8 cellular contexts compared by ENCODE assay signal in genomic region chr19:58519355-58520256, GRCh38. TPM values are rescaled to one million over a fixed set of nuclear protein-coding genes. Genes with fewer than 3 reads are reported as not detected.
DNase-seq lines count a peak whose midpoint lies in the region; ATAC-seq and TF ChIP-seq lines count a peak whose summit lies in the region.

Gene ZBTB45, minus strand, starts transcription at chr19:58519810. Its CDS starts 2,137 bp downstream, at chr19:58517673.

- CTCF ChIA-PET in CD4-positive, alpha-beta memory T cell (lab: Charles Lee; ENCODE audit: partially characterized antibody) = interaction anchor here (0.7 to 13.8 kb wide), 30 partner anchors 8 to 603 kb away, joined by 3 to 260 read pairs (median 4); partner anchors contain the start of genes CHMP2A, MZF1, SLC27A5 and TRIM28
- CTCF ChIA-PET in activated CD4-positive, alpha-beta memory T cell treated with anti-CD3 and anti-CD28 coated beads for 36 hours (lab: Charles Lee) = interaction anchor here (0.6 to 4.8 kb wide), 35 partner anchors 9 to 533 kb away, joined by 3 to 65 read pairs (median 6); partner anchors contain the start of genes CHMP2A, ERVK3-1, SLC27A5 and TRIM28

- H3K36me3 ChIP-seq in CD4-positive, alpha-beta memory T cell (ENCODE audit: insufficient read depth, low read length) = peaks cover 13% of the 10 kb centered on the region
- H3K36me3 ChIP-seq in duodenal mucosa (ENCODE audit: control insufficient read depth in 1 of 2, insufficient read depth in 2 of 2, low read length in 2 of 2) = peaks cover 8 to 19% of the 10 kb centered on the region in 2 donors

- H3K9ac ChIP-seq in duodenal mucosa (ENCODE audit: low read depth in 1 of 2, low read length in 2 of 2) = peak within 1 kb of the TSS; percentile 90 to 92

- no peak for TF ChIP-seq POLR2A in lower leg skin (IDR thresholded peaks at IDR 0.05)

- peak within 1 kb of the TSS; percentile 82 for H3K27ac ChIP-seq in CD4-positive, alpha-beta memory T cell (ENCODE audit: low read depth, low read length)
- H3K27ac ChIP-seq in duodenal mucosa (ENCODE audit: low read depth, low read length) = peak within 1 kb of the TSS; percentile 98

- peaks cover 28% of the 10 kb centered on the region for H3K4me1 ChIP-seq in CD4-positive, alpha-beta memory T cell (ENCODE audit: insufficient read depth, low read length)
- peaks cover 19 to 37% of the 10 kb centered on the region in 2 donors for H3K4me1 ChIP-seq in duodenal mucosa (ENCODE audit: control insufficient read depth in 1 of 2, insufficient read depth in 2 of 2, low read length in 2 of 2)

- peak within 1 kb of the TSS; percentile 92 to 97 (median 95) for H3K4me3 Mint-ChIP-seq in CD4-positive, alpha-beta memory T cell
- H3K4me3 Mint-ChIP-seq in activated CD4-positive, alpha-beta memory T cell treated with anti-CD3 and anti-CD28 coated beads for 36 hours = peak within 1 kb of the TSS; percentile 88

- POLR2A ChIA-PET in CD4-positive, alpha-beta memory T cell (lab: Charles Lee; ENCODE audit: partially characterized antibody) = interaction anchor here (0.7 to 5.4 kb wide), 33 partner anchors 10 to 1108 kb away, joined by 3 to 96 read pairs (median 7); partner anchors contain the start of genes CHMP2A, ERVK3-1, MZF1 and RPS5
- POLR2A ChIA-PET in activated CD4-positive, alpha-beta memory T cell treated with anti-CD3 and anti-CD28 coated beads for 36 hours (lab: Charles Lee) = interaction anchor here (0.8 to 4.1 kb wide), 17 partner anchors 18 to 256 kb away, joined by 3 to 35 read pairs (median 5); partner anchors contain the start of genes CHMP2A and TRIM28

- peak within 1 kb of the TSS; percentile 97 to 99 (median 98) for H3K27ac Mint-ChIP-seq in CD4-positive, alpha-beta memory T cell
- H3K27ac Mint-ChIP-seq in activated CD4-positive, alpha-beta memory T cell treated with anti-CD3 and anti-CD28 coated beads for 36 hours = peak within 1 kb of the TSS; percentile 88

- no peaks in the 10 kb centered on the region for H3K9me3 ChIP-seq in CD4-positive, alpha-beta memory T cell (ENCODE audit: control insufficient read depth in 1 of 2, low read length in 2 of 2)
- H3K9me3 ChIP-seq in duodenal mucosa (ENCODE audit: control insufficient read depth in 1 of 2, low read length in 2 of 2) = no peaks in the 10 kb centered on the region

- peaks cover 14 to 53% (median 30%) of the 10 kb centered on the region in 4 donors for H3K4me1 Mint-ChIP-seq in CD4-positive, alpha-beta memory T cell
- H3K4me1 Mint-ChIP-seq in activated CD4-positive, alpha-beta memory T cell treated with anti-CD3 and anti-CD28 coated beads for 36 hours (ENCODE audit: low read depth) = peaks cover 32% of the 10 kb centered on the region

- WGBS in lower leg skin, 2 donors = 0 to 1% methylated on average over 27 to 80 of the region's 87 CpGs

- intact Hi-C loops in CD4-positive, alpha-beta memory T cell (cut with micrococcal nuclease) = loop anchor here (1.0 to 5.0 kb wide), 8 partner anchors 20 to 337 kb away; partner anchors contain the start of genes MZF1, TRIM28, ZNF132 and ZNF446
- intact Hi-C loops in activated CD4-positive, alpha-beta memory T cell treated with anti-CD3 and anti-CD28 coated beads for 36 hours (cut with micrococcal nuclease) = loop anchor here (1.0 to 2.0 kb wide), 10 partner anchors 20 to 337 kb away; partner anchors contain the start of genes MZF1, TRIM28, ZNF274 and ZSCAN22
- intact Hi-C loops in lower leg skin (cut with DNase I; ENCODE audit: low total_unique reads) = no loop called here

- peak within 1 kb of the TSS; percentile 81 to 88 for H3K4me3 ChIP-seq in CD4-positive, alpha-beta memory T cell (ENCODE audit: low read length in 2 of 2)
- H3K4me3 ChIP-seq in duodenal mucosa (ENCODE audit: low read depth in 1 of 2, low read length in 2 of 2) = peak within 1 kb of the TSS; percentile 73 to 88
- peak within 1 kb of the TSS; percentile 78 for H3K4me3 ChIP-seq in lower leg skin (ENCODE audit: low read depth, poor library complexity, severe bottlenecking)

- ATAC-seq in GM19438 (IDR thresholded peaks at IDR 0.05; ENCODE audit: low read depth, unreplicated experiment) (peak; percentile 75), HG03575 (IDR thresholded peaks at IDR 0.05; ENCODE audit: extremely low read depth, insufficient number of reproducible peaks, low FRiP score, unreplicated experiment) (peak; percentile 60)

- DNase-seq in CD4-positive, alpha-beta memory T cell = peak; percentile 88 to 92 (median 89)
- DNase-seq in NCI-H82 (lab: John Stamatoyannopoulos, UW) (peak; percentile 98), lower leg skin (ENCODE audit: low spot score in 2 of 2) (peak; percentile 91 to 98)
- DNase-seq in activated CD4-positive, alpha-beta memory T cell treated with anti-CD3 and anti-CD28 coated beads for 36 hours = peak; percentile 95
- peak; percentile 90 to 92 for DNase-seq in stimulated activated CD4-positive, alpha-beta T cell treated with anti-CD3 and anti-CD28 coated beads, Interleukin-4, amount 100 ng/mL, for 48 hours (ENCODE audit: low read depth in 2 of 2)

- H3K27me3 ChIP-seq in CD4-positive, alpha-beta memory T cell (ENCODE audit: insufficient read depth, low read length) = no peaks in the 10 kb centered on the region
- no peaks in the 10 kb centered on the region for H3K27me3 ChIP-seq in duodenal mucosa (ENCODE audit: control insufficient read depth in 1 of 2, insufficient read depth in 2 of 2, low read length in 2 of 2)

- H3K36me3 Mint-ChIP-seq in CD4-positive, alpha-beta memory T cell = peaks cover 6 to 17% of the 10 kb centered on the region in 2 donors
- H3K36me3 Mint-ChIP-seq in activated CD4-positive, alpha-beta memory T cell treated with anti-CD3 and anti-CD28 coated beads for 36 hours = peaks cover 16% of the 10 kb centered on the region

- peak in 1 of 3 donors; percentile 73 for TF ChIP-seq CTCF in lower leg skin (IDR thresholded peaks at IDR 0.05)

- no peaks in the 10 kb centered on the region for H3K9me3 Mint-ChIP-seq in CD4-positive, alpha-beta memory T cell
- no peaks in the 10 kb centered on the region for H3K9me3 Mint-ChIP-seq in activated CD4-positive, alpha-beta memory T cell treated with anti-CD3 and anti-CD28 coated beads for 36 hours

- H3K27me3 Mint-ChIP-seq in CD4-positive, alpha-beta memory T cell = no peaks in the 10 kb centered on the region
- H3K27me3 Mint-ChIP-seq in activated CD4-positive, alpha-beta memory T cell treated with anti-CD3 and anti-CD28 coated beads for 36 hours = no peaks in the 10 kb centered on the region

RNA-seq across cellular contexts. Expression of gene ZBTB45, which starts in this region (rescaled TPM):
- total RNA-seq in CD4-positive, alpha-beta memory T cell = 10 to 100 TPM; 19.8 TPM
- polyA plus RNA-seq in CD4-positive, alpha-beta memory T cell = 1 to 10 TPM; 1.9 to 6.2 TPM
- total RNA-seq in activated CD4-positive, alpha-beta memory T cell treated with anti-CD3 and anti-CD28 coated beads for 36 hours = 1 to 10 TPM; 9.9 to 10.0 TPM
- 10 to 100 TPM; 13.3 to 30.5 (median 18.4) TPM for total RNA-seq in lower leg skin

Comparison
In these comparisons a context has a peak if more than half of its experiments do, and no peak if none do; other contexts are left out.
1. Peak in every context shown above with its lines: DNase-seq, ATAC-seq, H3K4me3 ChIP-seq and H3K27ac ChIP-seq.